Comparison of ENCODE assay signal across 8 cellular contexts in the genomic region with DNA sequence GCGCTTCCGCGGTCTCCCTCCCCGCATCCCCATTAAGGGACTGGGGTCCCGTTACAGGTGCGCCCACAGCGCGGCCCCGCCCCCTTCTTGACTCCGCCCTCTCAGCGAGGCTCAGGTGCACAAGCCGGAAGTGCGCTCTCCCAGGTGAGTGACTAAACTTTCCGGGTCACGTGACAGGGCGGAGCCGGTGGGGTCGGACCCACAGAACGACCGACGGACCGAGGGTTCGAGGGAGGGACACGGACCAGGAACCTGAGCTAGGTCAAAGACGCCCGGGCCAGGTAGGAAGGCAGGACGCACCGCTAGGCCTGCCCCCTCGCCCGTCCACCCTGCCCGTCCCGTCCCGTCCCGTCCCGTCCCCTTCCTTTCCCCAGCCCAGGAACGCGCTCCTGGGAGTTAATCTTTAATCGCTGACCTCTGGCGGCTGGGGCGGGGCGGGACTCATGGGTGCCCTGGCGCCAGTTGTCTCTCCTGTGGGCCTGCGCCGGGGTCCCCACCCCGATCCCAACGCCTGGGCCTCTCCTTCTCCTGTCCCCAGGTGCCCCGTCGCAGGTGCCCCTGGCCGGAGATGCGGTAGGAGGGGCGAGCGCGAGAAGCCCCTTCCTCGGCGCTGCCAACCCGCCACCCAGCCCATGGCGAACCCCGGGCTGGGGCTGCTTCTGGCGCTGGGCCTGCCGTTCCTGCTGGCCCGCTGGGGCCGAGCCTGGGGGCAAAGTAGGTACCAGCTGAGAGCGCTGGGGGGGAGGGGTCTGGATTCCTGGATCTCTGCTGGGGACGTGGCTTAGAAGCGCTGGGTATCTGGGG. TPM values are rescaled to one million over a fixed set of nuclear protein-coding genes. Genes with fewer than 3 reads are reported as not detected.
DNase-seq lines count a peak whose midpoint lies in the region; ATAC-seq and TF ChIP-seq lines count a peak whose summit lies in the region.

A gene with protein sequence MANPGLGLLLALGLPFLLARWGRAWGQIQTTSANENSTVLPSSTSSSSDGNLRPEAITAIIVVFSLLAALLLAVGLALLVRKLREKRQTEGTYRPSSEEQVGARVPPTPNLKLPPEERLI (plus strand): TSS at position 202 of the 804 bp plus-strand sequence. CDS start 431 bp downstream, at position 633.

- DNase-seq in DMS153 (lab: John Stamatoyannopoulos, UW) = peak; percentile 82
- DNase-seq in NCI-H510A treated with DMSO at 0.1 percent for 48 hours (lab: John Stamatoyannopoulos, UW) = peak; percentile 89
- DNase-seq in chondrocyte (ENCODE audit: low spot score) = peak; percentile 92
- DNase-seq in neural crest cell (ENCODE audit: low read depth, low spot score) = no peak
- DNase-seq in omental fat pad (ENCODE audit: low spot score) = no peak

- no peak within 1 kb of the TSS for H3K4me3 Mint-ChIP-seq in chondrocyte (ENCODE audit: unreplicated experiment)
- peak within 1 kb of the TSS; percentile 33 for H3K4me3 Mint-ChIP-seq in neural crest cell

- no peaks in the 10 kb centered on the region for H3K9me3 Mint-ChIP-seq in chondrocyte (ENCODE audit: low read depth)
- H3K9me3 Mint-ChIP-seq in neural crest cell = no peaks in the 10 kb centered on the region

- H3K36me3 Mint-ChIP-seq in chondrocyte (ENCODE audit: low read depth) = no peaks in the 10 kb centered on the region
- H3K36me3 Mint-ChIP-seq in neural crest cell (ENCODE audit: low read depth) = peaks cover 3% of the 10 kb centered on the region

- H3K27ac Mint-ChIP-seq in chondrocyte (ENCODE audit: unreplicated experiment) = no peak within 1 kb of the TSS
- H3K27ac Mint-ChIP-seq in neural crest cell (ENCODE audit: unreplicated experiment) = no peak within 1 kb of the TSS

- TF ChIP-seq CTCF in chondrocyte (IDR thresholded peaks at IDR 0.05) (no peak), neural crest cell (conservative IDR thresholded peaks at IDR 0.05) (no peak), omental fat pad (IDR thresholded peaks at IDR 0.05) (no peak)

- H3K4me1 Mint-ChIP-seq in chondrocyte (ENCODE audit: low read depth) (peaks cover 10% of the 10 kb centered on the region), neural crest cell (peaks cover 13% of the 10 kb centered on the region)

- no peak for ATAC-seq in HG02840 (IDR thresholded peaks at IDR 0.05; ENCODE audit: low FRiP score, unreplicated experiment)
- no peak for ATAC-seq in GM21526 (IDR thresholded peaks at IDR 0.05; ENCODE audit: low FRiP score, unreplicated experiment)
- no peak for ATAC-seq in omental fat pad (ENCODE audit: low FRiP score)
- no peak for ATAC-seq in GM19035 (IDR thresholded peaks at IDR 0.05; ENCODE audit: unreplicated experiment)

- H3K27me3 Mint-ChIP-seq in chondrocyte (ENCODE audit: low read depth) (peaks cover 47% of the 10 kb centered on the region), neural crest cell (ENCODE audit: low read depth) (peaks cover 74% of the 10 kb centered on the region)

RNA-seq across cellular contexts. Expression of the gene that starts here (rescaled TPM):
- 0.32 TPM in 1 of 3 replicates, not detected in the others for total RNA-seq in chondrocyte
- not detected in 2 replicates for total RNA-seq in neural crest cell
- 1 to 10 TPM in 2 of 4 donors, under 1 TPM in 1, not detected in 1; 0.82 to 6.2 (median 1.1) TPM for total RNA-seq in omental fat pad

Comparison
In these comparisons a context has a peak if more than half of its experiments do, and no peak if none do; other contexts are left out.
1. Peak in DNase-seq in chondrocyte; RNA of the gene not detected or under 1 TPM.
2. DNase-seq: peak in DMS153 (single experiment) and NCI-H510A treated with DMSO at 0.1 percent for 48 hours (single experiment); none in neural crest cell (single experiment) and omental fat pad (single experiment).